1 cellular context compared by ENCODE assay signal in genomic region chr6:31179042-31179386, GRCh38.
TF ChIP-seq lines count a peak whose summit lies in the region.

No MANE protein-coding gene starts in this region.

TF ChIP-seq in H1, 55 proteins besides CTCF, POLR2A, EP300 and RAD21:
- TF ChIP-seq ATF2 (IDR thresholded peaks at IDR 0.05; ENCODE audit: low read length) (no peak), CTBP2 (IDR thresholded peaks at IDR 0.05; ENCODE audit: borderline replicate concordance, insufficient read depth, insufficient read length, low read length) (no peak), KDM5A (IDR thresholded peaks at IDR 0.05; ENCODE audit: low read length) (no peak), SIRT6 (IDR thresholded peaks at IDR 0.05; ENCODE audit: low read length) (no peak), ASH2L (IDR thresholded peaks at IDR 0.05; ENCODE audit: low read length) (no peak), ATF3 (IDR thresholded peaks at IDR 0.05; ENCODE audit: insufficient read depth, low read depth, low read length) (no peak), GABPA (IDR thresholded peaks at IDR 0.05; ENCODE audit: borderline replicate concordance, insufficient read depth, low read length) (no peak), SP2 (IDR thresholded peaks at IDR 0.05; ENCODE audit: low read length) (no peak), MAX (IDR thresholded peaks at IDR 0.05) (no peak), SAP30 (IDR thresholded peaks at IDR 0.05; ENCODE audit: insufficient read depth, insufficient replicate concordance, low read length) (no peak), EGR1 (IDR thresholded peaks at IDR 0.05; ENCODE audit: borderline replicate concordance, low read depth, low read length) (no peak), NANOG (IDR thresholded peaks at IDR 0.05; ENCODE audit: insufficient read depth, low read depth, low read length, poor library complexity, severe bottlenecking) (no peak), SIX5 (IDR thresholded peaks at IDR 0.05; ENCODE audit: low read depth, low read length) (no peak), GTF2F1 (IDR thresholded peaks at IDR 0.05; ENCODE audit: borderline replicate concordance, low read depth, low read length) (no peak), SIN3A (conservative IDR thresholded peaks at IDR 0.05 in 1 of 2, IDR thresholded peaks at IDR 0.05 in 1 of 2; ENCODE audit: low read depth in 1 of 2, low read length in 2 of 2) (no peak), TAF7 (optimal IDR thresholded peaks at IDR 0.05; ENCODE audit: borderline replicate concordance, low read depth, low read length) (no peak), CBX5 (IDR thresholded peaks at IDR 0.05; ENCODE audit: low read depth, low read length) (no peak), CBX8 (IDR thresholded peaks at IDR 0.05; ENCODE audit: borderline replicate concordance, low read depth, low read length) (no peak), BCL11A (IDR thresholded peaks at IDR 0.05; ENCODE audit: low read depth in 2 of 2, low read length in 2 of 2) (no peak), RNF2 (IDR thresholded peaks at IDR 0.05; ENCODE audit: borderline replicate concordance, low read depth, low read length, missing control alignments, poor library complexity, severe bottlenecking) (no peak)
